Comparison of ENCODE assay signal across 21 cellular contexts in genomic region chr2:1283856-1284255, GRCh38.
"Had no signal": no experiment of that assay in that cellular context is flagged by ENCODE, and none has a peak within 500 bp of the region (broad histone marks: within the 10 kb centered on the region; RNA-seq: fewer than 3 reads in every experiment).

No MANE protein-coding gene starts in this region.

- H3K27me3 ChIP-seq: neutrophil, pancreas, right lobe of liver, tibial nerve, upper lobe of left lung had no signal

- ATAC-seq: left ventricle myocardium superior; naive thymus-derived CD8-positive, alpha-beta T cell; pancreas; stimulated activated naive B cell treated with anti-CD40 and anti-IgM and Interleukin-4, amounts not matched to agents 10 μg/mL and 1 μg/mL and 100 μg/mL, for 72 hours had no signal

- H3K4me3 ChIP-seq: dorsolateral prefrontal cortex, lower lobe of right lung, pancreas, right lobe of liver, thoracic aorta, tibial nerve, upper lobe of left lung had no signal

- H3K27ac ChIP-seq: epithelial cell of prostate, lower lobe of right lung, neutrophil, pancreas, right lobe of liver, thoracic aorta, tibial nerve, upper lobe of left lung had no signal

- DNase-seq: dorsolateral prefrontal cortex; effector CD4-positive, alpha-beta T cell; foreskin melanocyte; glutamatergic neuron; hypothalamus; immature natural killer cell; left ventricle myocardium superior; lower lobe of right lung; naive thymus-derived CD8-positive, alpha-beta T cell; nephron progenitor cell; pancreas; right lobe of liver; small intestine; stimulated activated CD4-positive, alpha-beta T cell treated with anti-CD3 and anti-CD28 coated beads, Interleukin-15, amount 100 ng/mL, for 24 hours; stimulated activated CD4-positive, alpha-beta T cell treated with anti-CD3 and anti-CD28 coated beads, Interleukin-2, amount 100 ng/mL, for 48 hours; stimulated activated naive B cell treated with anti-CD40 and anti-IgM and Interleukin-4, amounts not matched to agents 10 μg/mL and 1 μg/mL and 100 μg/mL, for 72 hours had no signal

- H3K9me3 ChIP-seq: lower lobe of right lung, neutrophil, pancreas, right lobe of liver, thoracic aorta, tibial nerve, upper lobe of left lung had no signal

- H3K4me1 ChIP-seq: lower lobe of right lung, pancreas, right lobe of liver had no signal

- H3K36me3 ChIP-seq: lower lobe of right lung, neutrophil, pancreas, right lobe of liver, thoracic aorta, tibial nerve, upper lobe of left lung had no signal
